In the genomic region with DNA sequence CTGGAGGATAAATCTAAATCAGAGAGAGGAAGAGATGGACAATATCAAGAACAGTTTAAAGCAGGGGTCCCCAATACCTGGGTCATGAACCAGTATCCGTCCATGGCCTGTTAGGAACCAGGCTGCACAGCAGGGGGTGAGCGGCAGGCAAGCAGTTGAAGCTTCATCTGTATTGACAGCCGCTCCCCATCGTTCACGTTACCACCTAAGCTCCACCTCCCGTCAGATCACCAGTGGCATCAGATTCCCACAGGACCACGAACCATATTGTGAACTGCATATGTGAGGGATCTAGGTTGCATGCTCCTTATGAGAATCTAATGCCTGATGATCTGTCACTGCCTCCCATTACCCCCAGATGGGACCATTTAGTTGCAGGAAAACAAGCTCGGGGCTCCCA, we compare ENCODE assay signal across 18 cellular contexts.
DNase-seq lines count a peak whose midpoint lies in the region; ATAC-seq, FAIRE-seq and TF ChIP-seq lines count a peak whose summit lies in the region.
"Had no signal": no experiment of that assay in that cellular context is flagged by ENCODE, and none has a peak within 500 bp of the region (broad histone marks: within the 10 kb centered on the region; RNA-seq: fewer than 3 reads in every experiment).

No MANE protein-coding gene starts in this region.

- H3K9me3 Mint-ChIP-seq in WTC11: peaks cover 20% of the 10 kb centered on the region
- no peaks in the 10 kb centered on the region for H3K9me3 Mint-ChIP-seq in activated T-helper 2 cell treated with anti-CD3 and anti-CD28 coated beads, Interferon-gamma antibody, Interleukin-2, Interleukin-4, amounts not matched to agents 10 μg/mL and 5 μg/mL and 100 μg/mL, durations not matched to agents 14 hours and 24 hours and 36 hours
- H3K9me3 Mint-ChIP-seq in activated CD4-positive, alpha-beta memory T cell treated with anti-CD3 and anti-CD28 coated beads, Interleukin-2, amount 10 ng/mL, durations not matched to agents 7 days and 5 days: no peaks in the 10 kb centered on the region
- H3K9me3 Mint-ChIP-seq: CD4-positive, alpha-beta memory T cell had no signal

- no peak overlapping the region for H3K4me3 Mint-ChIP-seq in WTC11
- no peak overlapping the region for H3K4me3 Mint-ChIP-seq in activated T-helper 2 cell treated with anti-CD3 and anti-CD28 coated beads, Interferon-gamma antibody, Interleukin-2, Interleukin-4, amounts not matched to agents 10 μg/mL and 5 μg/mL and 100 μg/mL, durations not matched to agents 14 hours and 24 hours and 36 hours (ENCODE audit: low read depth)
- no peak overlapping the region for H3K4me3 Mint-ChIP-seq in activated CD4-positive, alpha-beta memory T cell treated with anti-CD3 and anti-CD28 coated beads, Interleukin-2, amount 10 ng/mL, durations not matched to agents 7 days and 5 days
- H3K4me3 Mint-ChIP-seq: CD4-positive, alpha-beta memory T cell had no signal

- peak; percentile 48 for FAIRE-seq in urothelium cell line (lab: Jason Lieb, UNC)
- FAIRE-seq: GM12891, GM18507 had no signal

- no peak overlapping the region for H3K27ac Mint-ChIP-seq in WTC11
- H3K27ac Mint-ChIP-seq in activated T-helper 2 cell treated with anti-CD3 and anti-CD28 coated beads, Interferon-gamma antibody, Interleukin-2, Interleukin-4, amounts not matched to agents 10 μg/mL and 5 μg/mL and 100 μg/mL, durations not matched to agents 14 hours and 24 hours and 36 hours: peak overlapping the region; percentile 20
- no peak overlapping the region for H3K27ac Mint-ChIP-seq in activated CD4-positive, alpha-beta memory T cell treated with anti-CD3 and anti-CD28 coated beads, Interleukin-2, amount 10 ng/mL, durations not matched to agents 7 days and 5 days
- H3K27ac Mint-ChIP-seq: CD4-positive, alpha-beta memory T cell had no signal

- CTCF ChIA-PET in HEK293 (lab: Yijun Ruan, JAX): no interaction called here
- CTCF ChIA-PET in WTC11 (lab: Charles Lee): no interaction called here
- CTCF ChIA-PET in activated CD4-positive, alpha-beta memory T cell treated with anti-CD3 and anti-CD28 coated beads, Interleukin-2, amount 10 ng/mL, durations not matched to agents 7 days and 5 days (lab: Charles Lee): no interaction called here

- no peaks in the 10 kb centered on the region for H3K4me1 ChIP-seq in HEK293 (ENCODE audit: control insufficient read depth, insufficient read depth, low read length)

- ATAC-seq in WTC11: no peak

- no peak for TF ChIP-seq CTCF in HEK293 (tag by site-specific recombination; IDR thresholded peaks at IDR 0.05)
- no peak for TF ChIP-seq CTCF in WTC11 (IDR thresholded peaks at IDR 0.05)

- H3K27me3 Mint-ChIP-seq in WTC11 (ENCODE audit: low read depth): no peaks in the 10 kb centered on the region; the same call in 1 of the 2 replicates
- no peaks in the 10 kb centered on the region for H3K27me3 Mint-ChIP-seq in activated T-helper 2 cell treated with anti-CD3 and anti-CD28 coated beads, Interferon-gamma antibody, Interleukin-2, Interleukin-4, amounts not matched to agents 10 μg/mL and 5 μg/mL and 100 μg/mL, durations not matched to agents 14 hours and 24 hours and 36 hours (ENCODE audit: low read depth)
- no peaks in the 10 kb centered on the region for H3K27me3 Mint-ChIP-seq in activated CD4-positive, alpha-beta memory T cell treated with anti-CD3 and anti-CD28 coated beads, Interleukin-2, amount 10 ng/mL, durations not matched to agents 7 days and 5 days
- H3K27me3 Mint-ChIP-seq: CD4-positive, alpha-beta memory T cell had no signal

- peaks cover 16% of the 10 kb centered on the region for H3K36me3 Mint-ChIP-seq in WTC11
- no peaks in the 10 kb centered on the region for H3K36me3 Mint-ChIP-seq in activated T-helper 2 cell treated with anti-CD3 and anti-CD28 coated beads, Interferon-gamma antibody, Interleukin-2, Interleukin-4, amounts not matched to agents 10 μg/mL and 5 μg/mL and 100 μg/mL, durations not matched to agents 14 hours and 24 hours and 36 hours (ENCODE audit: low read depth)
- peaks cover 3% of the 10 kb centered on the region for H3K36me3 Mint-ChIP-seq in activated CD4-positive, alpha-beta memory T cell treated with anti-CD3 and anti-CD28 coated beads, Interleukin-2, amount 10 ng/mL, durations not matched to agents 7 days and 5 days (ENCODE audit: low read depth)

- no peaks in the 10 kb centered on the region for H3K9me3 ChIP-seq in HEK293 (ENCODE audit: control insufficient read depth, insufficient read depth, low read depth, low read length)

- POLR2A ChIA-PET in HEK293 (lab: Yijun Ruan, JAX) (no interaction called here), WTC11 (lab: Charles Lee) (interaction anchor here (0.7 kb wide), 1 partner anchor 273 kb away, joined by 3 read pairs; no protein-coding TSS in a partner anchor)
- POLR2A ChIA-PET in activated CD4-positive, alpha-beta memory T cell treated with anti-CD3 and anti-CD28 coated beads, Interleukin-2, amount 10 ng/mL, durations not matched to agents 7 days and 5 days (lab: Charles Lee): no interaction called here

- H3K4me3 ChIP-seq in HEK293 (ENCODE audit: low read depth, low read length): no peak overlapping the region

- intact Hi-C loops in activated T-helper 2 cell treated with anti-CD3 and anti-CD28 coated beads, Interferon-gamma antibody, Interleukin-2, Interleukin-4, amounts not matched to agents 10 μg/mL and 5 μg/mL and 100 μg/mL, durations not matched to agents 14 hours and 24 hours and 36 hours (cut with micrococcal nuclease): loop anchor here (10.0 kb wide), 2 partner anchors 129 to 299 kb away; a partner anchor contains a TSS

- H3K4me1 Mint-ChIP-seq in WTC11: 0 out of 2 replicates have a peak, but pooled peaks cover 2% of the 10 kb centered on the region
- peaks cover 47% of the 10 kb centered on the region for H3K4me1 Mint-ChIP-seq in activated T-helper 2 cell treated with anti-CD3 and anti-CD28 coated beads, Interferon-gamma antibody, Interleukin-2, Interleukin-4, amounts not matched to agents 10 μg/mL and 5 μg/mL and 100 μg/mL, durations not matched to agents 14 hours and 24 hours and 36 hours (ENCODE audit: low read depth)
- H3K4me1 Mint-ChIP-seq in activated CD4-positive, alpha-beta memory T cell treated with anti-CD3 and anti-CD28 coated beads, Interleukin-2, amount 10 ng/mL, durations not matched to agents 7 days and 5 days: peaks cover 37% of the 10 kb centered on the region

- no peak overlapping the region for H3K27ac ChIP-seq in HEK293 (ENCODE audit: extremely low read depth, low read depth, low read length)

- no peaks in the 10 kb centered on the region for H3K36me3 ChIP-seq in HEK293 (ENCODE audit: control insufficient read depth in 2 of 2, insufficient read depth in 1 of 2, low read length in 2 of 2)

- DNase-seq in WTC11 (ENCODE audit: low spot score) (no peak), urothelium cell line (ENCODE audit: low spot score) (no peak), NCI-H146 (lab: John Stamatoyannopoulos, UW) (no peak)
- DNase-seq in activated T-helper 2 cell treated with anti-CD3 and anti-CD28 coated beads, Interferon-gamma antibody, Interleukin-2, Interleukin-4, amounts not matched to agents 10 μg/mL and 5 μg/mL and 100 μg/mL, durations not matched to agents 14 hours and 24 hours and 36 hours (ENCODE audit: low spot score): no peak
- DNase-seq in activated CD4-positive, alpha-beta memory T cell treated with anti-CD3 and anti-CD28 coated beads, Interleukin-2, amount 10 ng/mL, durations not matched to agents 7 days and 5 days: no peak
- DNase-seq: C1 segment of cervical spinal cord; Calu3; CD4-positive, alpha-beta memory T cell; COR-L47; DMS53; DMS79 treated with DMSO at 0.1 percent for 48 hours; GF-D8; GOT3; H7; HCEC 1CT had no signal

TF ChIP-seq in HEK293, 187 proteins besides CTCF, POLR2A, EP300 and RAD21:
- TF ChIP-seq ZNF610 (tag by site-specific recombination; IDR thresholded peaks at IDR 0.05; ENCODE audit: borderline replicate concordance) (peak; percentile 100), PRDM1 (tag by site-specific recombination; IDR thresholded peaks at IDR 0.05) (no peak)

TF ChIP-seq in WTC11, 78 proteins besides CTCF, POLR2A, EP300 and RAD21:
- TF ChIP-seq, protein P1, sequence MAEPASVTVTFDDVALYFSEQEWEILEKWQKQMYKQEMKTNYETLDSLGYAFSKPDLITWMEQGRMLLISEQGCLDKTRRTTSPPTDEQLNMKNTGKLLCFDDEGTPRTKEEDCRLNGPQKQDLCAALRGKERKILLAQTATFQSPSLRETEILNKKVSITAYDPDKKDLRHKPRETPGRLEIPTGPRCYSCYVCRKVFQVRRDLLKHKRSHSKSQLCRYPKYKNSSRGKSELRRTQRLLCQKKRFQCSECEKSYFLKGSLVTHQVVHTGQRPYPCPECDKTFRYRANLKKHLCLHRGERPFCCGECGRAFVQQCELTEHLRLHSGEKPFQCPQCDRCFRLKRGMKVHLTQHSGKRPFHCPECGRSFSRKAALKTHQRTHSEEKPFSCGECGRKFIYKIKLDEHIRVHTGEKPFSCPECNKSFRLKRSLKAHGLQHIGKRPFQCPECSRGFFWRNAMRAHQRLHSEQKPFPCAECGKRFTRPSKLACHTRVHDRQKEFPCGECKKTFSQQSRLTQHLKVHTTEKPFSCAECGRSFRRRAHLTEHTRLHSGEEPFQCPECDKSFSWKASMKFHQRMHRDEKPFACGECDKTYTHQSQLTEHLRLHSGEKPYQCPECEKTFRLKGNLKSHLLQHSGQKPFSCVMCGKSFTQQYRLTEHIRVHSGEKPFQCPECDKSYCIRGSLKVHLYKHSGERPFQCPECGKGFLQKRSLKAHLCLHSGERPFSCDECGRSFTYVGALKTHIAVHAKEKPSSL (CRISPR knock-in tag; conservative IDR thresholded peaks at IDR 0.05): no peak
- TF ChIP-seq ZNF121 (CRISPR knock-in tag; IDR thresholded peaks at IDR 0.05): 0 out of 2 replicates have a peak, but pooled peaks have one; percentile 36
